Comparison of ENCODE assay signal across 1 cellular context in the genomic region with DNA sequence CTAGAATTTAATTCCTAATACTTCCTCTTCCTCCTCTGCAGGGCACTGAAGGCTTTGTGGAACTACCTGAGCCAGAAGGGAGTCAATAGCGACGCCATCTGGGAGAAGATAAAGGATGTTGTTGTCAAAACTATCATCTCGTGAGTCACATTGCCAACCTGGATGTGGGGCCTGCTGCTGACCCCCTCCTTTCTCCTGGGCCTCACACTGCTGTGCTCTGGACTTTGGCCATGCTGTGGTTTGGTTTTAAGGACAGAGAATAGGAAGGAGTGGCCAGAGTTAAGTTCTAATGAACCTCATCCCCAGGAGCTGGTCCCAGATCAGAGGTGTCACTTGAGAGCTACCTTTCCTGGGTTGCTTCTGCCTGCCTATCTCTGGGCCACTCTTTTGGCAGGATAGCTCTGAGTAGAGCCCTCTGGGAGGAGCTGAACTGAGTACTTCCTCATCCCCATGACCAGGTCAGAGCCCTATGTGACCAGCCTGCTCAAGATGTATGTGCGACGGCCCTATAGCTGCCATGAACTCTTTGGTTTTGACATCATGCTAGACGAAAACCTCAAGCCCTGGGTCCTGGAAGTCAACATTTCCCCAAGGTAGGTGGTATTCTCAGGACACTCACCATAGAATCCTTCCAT.
TF ChIP-seq lines count a peak whose summit lies in the region.

No MANE protein-coding gene starts in this region.

TF ChIP-seq in HepG2, 621 proteins besides CTCF, POLR2A, EP300 and RAD21 (continued from another document and continues in another):
- no peak for TF ChIP-seq U2AF1 (optimal IDR thresholded peaks at IDR 0.05; ENCODE audit: low read depth, low read length)
- TF ChIP-seq ZNF317 (CRISPR knock-in tag; IDR thresholded peaks at IDR 0.05) = no peak
- no peak for TF ChIP-seq PRDM15 (CRISPR knock-in tag; IDR thresholded peaks at IDR 0.05)
- no peak for TF ChIP-seq ESRRA (CRISPR knock-in tag; IDR thresholded peaks at IDR 0.05; ENCODE audit: low read depth)
- no peak for TF ChIP-seq ZNF282 (IDR thresholded peaks at IDR 0.05; ENCODE audit: partially characterized antibody)
- TF ChIP-seq POLR2AphosphoS5 (IDR thresholded peaks at IDR 0.05; ENCODE audit: low read depth, low read length) = no peak
- TF ChIP-seq TAF1 (CRISPR knock-in tag; IDR thresholded peaks at IDR 0.05) = no peak
- no peak for TF ChIP-seq FOXM1 (CRISPR knock-in tag; IDR thresholded peaks at IDR 0.05)
- TF ChIP-seq, protein P1, sequence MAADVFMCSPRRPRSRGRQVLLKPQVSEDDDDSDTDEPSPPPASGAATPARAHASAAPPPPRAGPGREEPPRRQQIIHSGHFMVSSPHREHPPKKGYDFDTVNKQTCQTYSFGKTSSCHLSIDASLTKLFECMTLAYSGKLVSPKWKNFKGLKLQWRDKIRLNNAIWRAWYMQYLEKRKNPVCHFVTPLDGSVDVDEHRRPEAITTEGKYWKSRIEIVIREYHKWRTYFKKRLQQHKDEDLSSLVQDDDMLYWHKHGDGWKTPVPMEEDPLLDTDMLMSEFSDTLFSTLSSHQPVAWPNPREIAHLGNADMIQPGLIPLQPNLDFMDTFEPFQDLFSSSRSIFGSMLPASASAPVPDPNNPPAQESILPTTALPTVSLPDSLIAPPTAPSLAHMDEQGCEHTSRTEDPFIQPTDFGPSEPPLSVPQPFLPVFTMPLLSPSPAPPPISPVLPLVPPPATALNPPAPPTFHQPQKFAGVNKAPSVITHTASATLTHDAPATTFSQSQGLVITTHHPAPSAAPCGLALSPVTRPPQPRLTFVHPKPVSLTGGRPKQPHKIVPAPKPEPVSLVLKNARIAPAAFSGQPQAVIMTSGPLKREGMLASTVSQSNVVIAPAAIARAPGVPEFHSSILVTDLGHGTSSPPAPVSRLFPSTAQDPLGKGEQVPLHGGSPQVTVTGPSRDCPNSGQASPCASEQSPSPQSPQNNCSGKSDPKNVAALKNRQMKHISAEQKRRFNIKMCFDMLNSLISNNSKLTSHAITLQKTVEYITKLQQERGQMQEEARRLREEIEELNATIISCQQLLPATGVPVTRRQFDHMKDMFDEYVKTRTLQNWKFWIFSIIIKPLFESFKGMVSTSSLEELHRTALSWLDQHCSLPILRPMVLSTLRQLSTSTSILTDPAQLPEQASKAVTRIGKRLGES (CRISPR knock-in tag; IDR thresholded peaks at IDR 0.05; ENCODE audit: borderline replicate concordance) = no peak
- TF ChIP-seq NFYC (CRISPR knock-in tag; IDR thresholded peaks at IDR 0.05) = no peak; the same call in 1 of the 2 replicates
- TF ChIP-seq ZFP90 (CRISPR knock-in tag; IDR thresholded peaks at IDR 0.05; ENCODE audit: borderline replicate concordance) = no peak
- TF ChIP-seq SRF (IDR thresholded peaks at IDR 0.05; ENCODE audit: low read depth, low read length) = no peak
- no peak for TF ChIP-seq MTA3 (CRISPR knock-in tag; IDR thresholded peaks at IDR 0.05)
- TF ChIP-seq GMEB1 (CRISPR knock-in tag; IDR thresholded peaks at IDR 0.05; ENCODE audit: borderline replicate concordance) = no peak
- TF ChIP-seq, protein P2, sequence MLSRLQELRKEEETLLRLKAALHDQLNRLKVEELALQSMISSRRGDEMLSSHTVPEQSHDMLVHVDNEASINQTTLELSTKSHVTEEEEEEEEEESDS (CRISPR knock-in tag; IDR thresholded peaks at IDR 0.05; ENCODE audit: borderline replicate concordance) = no peak
- TF ChIP-seq, protein P3, sequence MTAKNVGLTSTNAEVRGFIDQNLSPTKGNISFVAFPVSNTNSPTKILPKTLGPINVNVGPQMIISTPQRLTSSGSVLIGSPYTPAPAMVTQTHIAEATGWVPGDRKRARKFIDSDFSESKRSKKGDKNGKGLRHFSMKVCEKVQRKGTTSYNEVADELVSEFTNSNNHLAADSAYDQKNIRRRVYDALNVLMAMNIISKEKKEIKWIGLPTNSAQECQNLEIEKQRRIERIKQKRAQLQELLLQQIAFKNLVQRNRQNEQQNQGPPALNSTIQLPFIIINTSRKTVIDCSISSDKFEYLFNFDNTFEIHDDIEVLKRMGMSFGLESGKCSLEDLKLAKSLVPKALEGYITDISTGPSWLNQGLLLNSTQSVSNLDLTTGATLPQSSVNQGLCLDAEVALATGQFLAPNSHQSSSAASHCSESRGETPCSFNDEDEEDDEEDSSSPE (CRISPR knock-in tag; IDR thresholded peaks at IDR 0.05) = no peak
- peak; percentile 93 for TF ChIP-seq ARID5B (CRISPR knock-in tag; IDR thresholded peaks at IDR 0.05)
- TF ChIP-seq ZC3H13 (CRISPR knock-in tag; IDR thresholded peaks at IDR 0.05) = no peak
- TF ChIP-seq ZNF382 (CRISPR knock-in tag; IDR thresholded peaks at IDR 0.05; ENCODE audit: borderline replicate concordance) = no peak
- peak; percentile 98 for TF ChIP-seq GATAD2A (CRISPR knock-in tag; IDR thresholded peaks at IDR 0.05)
- no peak for TF ChIP-seq ZXDC (CRISPR knock-in tag; IDR thresholded peaks at IDR 0.05)
- TF ChIP-seq KLF11 (CRISPR knock-in tag; IDR thresholded peaks at IDR 0.05) = peak; percentile 33; the same call in 1 of the 2 replicates
- TF ChIP-seq FOXP1 (IDR thresholded peaks at IDR 0.05) = no peak
- peak; percentile 78 for TF ChIP-seq FOXP1 (CRISPR knock-in tag; IDR thresholded peaks at IDR 0.05)
- TF ChIP-seq ZNF792 (CRISPR knock-in tag; IDR thresholded peaks at IDR 0.05) = peak; percentile 24; the same call in 1 of the 2 replicates
- TF ChIP-seq SP1 (IDR thresholded peaks at IDR 0.05) = no peak
- TF ChIP-seq SP1 (CRISPR knock-in tag; IDR thresholded peaks at IDR 0.05) = no peak
- no peak; the same call in 1 of the 2 replicates for TF ChIP-seq SP2 (CRISPR knock-in tag; IDR thresholded peaks at IDR 0.05)
- no peak for TF ChIP-seq ZNF337 (CRISPR knock-in tag; IDR thresholded peaks at IDR 0.05; ENCODE audit: borderline replicate concordance, low read depth)
- no peak for TF ChIP-seq ZNF552 (CRISPR knock-in tag; IDR thresholded peaks at IDR 0.05; ENCODE audit: borderline replicate concordance)
- TF ChIP-seq CHD2 (IDR thresholded peaks at IDR 0.05; ENCODE audit: low read depth, low read length) = 0 out of 2 replicates have a peak, but pooled peaks have one; percentile 21
- peak; percentile 84; the same call in 1 of the 2 replicates for TF ChIP-seq ZNF205 (CRISPR knock-in tag; IDR thresholded peaks at IDR 0.05)
- TF ChIP-seq ZNF329 (CRISPR knock-in tag; IDR thresholded peaks at IDR 0.05; ENCODE audit: low read depth) = no peak
- no peak for TF ChIP-seq ZNF30 (CRISPR knock-in tag; IDR thresholded peaks at IDR 0.05)
- no peak for TF ChIP-seq ZNF543 (CRISPR knock-in tag; IDR thresholded peaks at IDR 0.05)
- TF ChIP-seq, protein P4, sequence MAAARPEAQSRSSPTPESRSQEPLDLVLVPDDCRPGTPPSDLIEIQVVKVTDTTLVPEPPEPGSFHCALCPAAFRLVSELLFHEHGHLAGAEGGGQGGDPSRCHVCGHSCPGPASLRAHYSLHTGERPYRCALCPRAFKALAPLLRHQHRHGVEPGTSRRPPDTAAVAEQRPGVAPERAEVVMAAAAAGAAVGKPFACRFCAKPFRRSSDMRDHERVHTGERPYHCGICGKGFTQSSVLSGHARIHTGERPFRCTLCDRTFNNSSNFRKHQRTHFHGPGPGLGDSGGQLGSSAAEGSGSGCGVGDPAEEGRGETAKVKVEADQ (CRISPR knock-in tag; IDR thresholded peaks at IDR 0.05; ENCODE audit: borderline replicate concordance) = no peak
- TF ChIP-seq, protein P5, sequence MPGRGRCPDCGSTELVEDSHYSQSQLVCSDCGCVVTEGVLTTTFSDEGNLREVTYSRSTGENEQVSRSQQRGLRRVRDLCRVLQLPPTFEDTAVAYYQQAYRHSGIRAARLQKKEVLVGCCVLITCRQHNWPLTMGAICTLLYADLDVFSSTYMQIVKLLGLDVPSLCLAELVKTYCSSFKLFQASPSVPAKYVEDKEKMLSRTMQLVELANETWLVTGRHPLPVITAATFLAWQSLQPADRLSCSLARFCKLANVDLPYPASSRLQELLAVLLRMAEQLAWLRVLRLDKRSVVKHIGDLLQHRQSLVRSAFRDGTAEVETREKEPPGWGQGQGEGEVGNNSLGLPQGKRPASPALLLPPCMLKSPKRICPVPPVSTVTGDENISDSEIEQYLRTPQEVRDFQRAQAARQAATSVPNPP (CRISPR knock-in tag; IDR thresholded peaks at IDR 0.05) = no peak
- TF ChIP-seq, protein P6, sequence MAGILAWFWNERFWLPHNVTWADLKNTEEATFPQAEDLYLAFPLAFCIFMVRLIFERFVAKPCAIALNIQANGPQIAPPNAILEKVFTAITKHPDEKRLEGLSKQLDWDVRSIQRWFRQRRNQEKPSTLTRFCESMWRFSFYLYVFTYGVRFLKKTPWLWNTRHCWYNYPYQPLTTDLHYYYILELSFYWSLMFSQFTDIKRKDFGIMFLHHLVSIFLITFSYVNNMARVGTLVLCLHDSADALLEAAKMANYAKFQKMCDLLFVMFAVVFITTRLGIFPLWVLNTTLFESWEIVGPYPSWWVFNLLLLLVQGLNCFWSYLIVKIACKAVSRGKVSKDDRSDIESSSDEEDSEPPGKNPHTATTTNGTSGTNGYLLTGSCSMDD (CRISPR knock-in tag; IDR thresholded peaks at IDR 0.05) = no peak
- no peak for TF ChIP-seq ZNF619 (CRISPR knock-in tag; IDR thresholded peaks at IDR 0.05)
